In genomic region chr15:74778599-74778970, GRCh38 we compare ENCODE assay signal across 1 cellular context.
TF ChIP-seq lines count a peak whose summit lies in the region.

No MANE protein-coding gene starts in this region.

TF ChIP-seq in HepG2, 621 proteins besides CTCF, POLR2A, EP300 and RAD21:
- no peak for TF ChIP-seq ZNF556 (CRISPR knock-in tag; IDR thresholded peaks at IDR 0.05; ENCODE audit: borderline replicate concordance)
- TF ChIP-seq TFDP1 (CRISPR knock-in tag; IDR thresholded peaks at IDR 0.05; ENCODE audit: borderline replicate concordance), result no peak
- no peak for TF ChIP-seq ZNF75D (CRISPR knock-in tag; IDR thresholded peaks at IDR 0.05; ENCODE audit: borderline replicate concordance)
